ENCODE assay signal across 10 cellular contexts in the genomic region with DNA sequence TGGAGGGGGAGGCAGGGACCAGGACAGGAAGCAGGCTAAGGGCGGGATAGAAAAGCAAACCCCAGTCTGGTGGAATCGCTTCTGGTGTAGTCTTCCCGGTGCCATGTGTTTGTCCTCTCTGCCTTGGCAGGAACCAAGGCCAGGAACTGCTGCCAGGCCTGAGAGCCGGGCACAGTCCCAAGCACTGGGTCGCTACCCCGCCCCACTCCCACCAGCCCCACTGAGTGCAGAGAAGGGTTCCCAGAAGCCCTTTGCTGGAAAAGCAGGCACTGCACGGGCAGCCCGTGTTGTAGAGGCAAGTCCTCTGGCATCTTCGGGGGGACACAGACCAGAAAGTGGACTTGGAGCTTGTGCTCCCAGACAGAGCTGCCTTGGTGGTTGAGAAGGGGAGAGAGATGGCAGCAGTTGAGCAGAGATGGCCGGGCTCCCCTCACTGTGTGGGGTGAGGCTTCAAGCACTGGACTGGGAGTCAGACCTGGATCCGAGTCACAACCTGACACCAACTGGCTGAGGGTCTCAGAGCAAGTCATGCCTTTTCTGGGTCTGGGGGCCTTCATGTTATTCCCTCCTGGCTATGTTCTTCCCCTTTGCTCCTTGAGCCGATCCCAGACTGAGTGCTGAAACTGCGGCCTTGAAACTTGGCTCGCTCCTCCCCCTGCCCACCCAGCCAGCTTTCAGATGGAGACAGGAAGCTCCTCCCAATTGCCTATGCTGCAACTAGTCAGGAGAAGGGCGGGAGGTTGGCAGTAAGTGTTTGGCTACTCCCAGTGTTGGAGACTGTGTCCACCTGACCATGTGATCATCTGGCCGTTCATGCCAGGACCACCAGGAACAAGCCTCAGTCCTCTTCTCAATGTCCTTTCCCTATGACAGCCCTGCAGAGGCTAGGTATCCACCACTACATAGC. TPM values are rescaled to one million over a fixed set of nuclear protein-coding genes. Genes with fewer than 3 reads are reported as not detected.
A peak's percentile ranks its signal among the peaks of the same experiment; 100 is the strongest.
DNase-seq lines count a peak whose midpoint lies in the region; ATAC-seq and TF ChIP-seq lines count a peak whose summit lies in the region.
"Had no signal": no experiment of that assay in that cellular context is flagged by ENCODE, and none has a peak within 500 bp of the region (broad histone marks: within the 10 kb centered on the region; RNA-seq: fewer than 3 reads in every experiment).

No MANE protein-coding gene starts in this region.

- ATAC-seq in activated CD4-positive, alpha-beta T cell treated with anti-CD3 and anti-CD28 coated beads for 36 hours = no peak
- no peak for ATAC-seq in HG03139 (IDR thresholded peaks at IDR 0.05; ENCODE audit: unreplicated experiment)

- H3K27me3 ChIP-seq in colonic mucosa = no peaks in the 10 kb centered on the region
- peaks cover 0 to 4% (median 0%) of the 10 kb centered on the region in 3 donors for H3K27me3 ChIP-seq in stomach

- no peak for TF ChIP-seq EP300 in stomach (IDR thresholded peaks at IDR 0.05)

- CTCF ChIA-PET in activated CD4-positive, alpha-beta T cell treated with anti-CD3 and anti-CD28 coated beads for 36 hours (lab: Charles Lee) = no interaction called here

- no peaks in the 10 kb centered on the region for H3K27me3 Mint-ChIP-seq in activated CD4-positive, alpha-beta T cell treated with anti-CD3 and anti-CD28 coated beads for 36 hours

- H3K9me3 Mint-ChIP-seq in activated CD4-positive, alpha-beta T cell treated with anti-CD3 and anti-CD28 coated beads for 36 hours (ENCODE audit: low read depth) = no peaks in the 10 kb centered on the region

- no peaks in the 10 kb centered on the region for H3K36me3 Mint-ChIP-seq in activated CD4-positive, alpha-beta T cell treated with anti-CD3 and anti-CD28 coated beads for 36 hours (ENCODE audit: low read depth)

- intact Hi-C loops in colonic mucosa (cut with DNase I) = no loop called here
- intact Hi-C loops in stomach (cut with DNase I; ENCODE audit: low total_unique reads) = no loop called here
- intact Hi-C loops in activated CD4-positive, alpha-beta T cell treated with anti-CD3 and anti-CD28 coated beads for 36 hours (cut with DNase I, micrococcal nuclease) = no loop called here

- H3K36me3 ChIP-seq in colonic mucosa (no peaks in the 10 kb centered on the region), stomach (peaks cover 0 to 7% (median 0%) of the 10 kb centered on the region in 4 donors)

- 24 to 46% (median 32%) methylated on average over 6 to 16 of the region's 16 CpGs for WGBS in stomach, 5 donors

- TF ChIP-seq CTCF in colonic mucosa (IDR thresholded peaks at IDR 0.05) = no peak
- TF ChIP-seq CTCF in stomach (IDR thresholded peaks at IDR 0.05) = no peak

- POLR2A ChIA-PET in activated CD4-positive, alpha-beta T cell treated with anti-CD3 and anti-CD28 coated beads for 36 hours (lab: Charles Lee) = no interaction called here

- H3K4me1 ChIP-seq in colonic mucosa (peaks cover 4% of the 10 kb centered on the region), stomach (peaks cover 3 to 36% (median 22%) of the 10 kb centered on the region in 4 donors)

- H3K4me3 ChIP-seq in colonic mucosa = no peak overlapping the region
- no peak overlapping the region for H3K4me3 ChIP-seq in stomach
- H3K4me3 ChIP-seq: SK-N-MC had no signal

- H3K27ac ChIP-seq in colonic mucosa (no peak overlapping the region), stomach (peak overlapping the region in 4 of 5 donors; percentile 60 to 76 (median 72))
- H3K27ac ChIP-seq: SK-N-MC had no signal

- TF ChIP-seq POLR2A in stomach (IDR thresholded peaks at IDR 0.05) = no peak

- H3K9me3 ChIP-seq in colonic mucosa = no peaks in the 10 kb centered on the region
- H3K9me3 ChIP-seq in stomach = no peaks in the 10 kb centered on the region

- no peaks in the 10 kb centered on the region for H3K4me1 Mint-ChIP-seq in activated CD4-positive, alpha-beta T cell treated with anti-CD3 and anti-CD28 coated beads for 36 hours

- H3K27ac Mint-ChIP-seq in activated CD4-positive, alpha-beta T cell treated with anti-CD3 and anti-CD28 coated beads for 36 hours = no peak overlapping the region

- H3K9ac ChIP-seq in colonic mucosa (ENCODE audit: low read depth in 2 of 2, low read length in 2 of 2) = no peak overlapping the region

- no peak overlapping the region for H3K4me3 Mint-ChIP-seq in activated CD4-positive, alpha-beta T cell treated with anti-CD3 and anti-CD28 coated beads for 36 hours

- DNase-seq in NCI-H1092 treated with DMSO at 0.1 percent for 48 hours (lab: John Stamatoyannopoulos, UW) (peak; percentile 82), colonic mucosa (peak; percentile 30), left kidney (ENCODE audit: low read depth, low spot score) (peak; percentile 64), stomach (peak; percentile 65), GM19240 (ENCODE audit: insufficient read length, low spot score) (no peak), retina (no peak)
- no peak for DNase-seq in activated CD4-positive, alpha-beta T cell treated with anti-CD3 and anti-CD28 coated beads for 36 hours
- DNase-seq: NCI-H1417 had no signal

RNA-seq across cellular contexts. Expression of gene MTM1, which starts 59.7 kb away (rescaled TPM):
- 10 to 100 TPM; 36.8 to 61.3 TPM for total RNA-seq in colonic mucosa
- 10 to 100 TPM in 3 of 5 donors, 1 to 10 TPM in 2; 5.8 to 28.0 (median 20.5) TPM for total RNA-seq in stomach
- polyA plus RNA-seq in stomach = 1 to 10 TPM; 3.5 to 5.8 (median 4.7) TPM
- total RNA-seq in activated CD4-positive, alpha-beta T cell treated with anti-CD3 and anti-CD28 coated beads for 36 hours = 10 to 100 TPM; 23.1 to 31.3 TPM

Comparison
In these comparisons a context has a peak if more than half of its experiments do, and no peak if none do; other contexts are left out.
1. DNase-seq: peak in NCI-H1092 treated with DMSO at 0.1 percent for 48 hours (single experiment), colonic mucosa (single experiment), left kidney (single experiment) and stomach (single experiment); none in GM19240 (single experiment), activated CD4-positive, alpha-beta T cell treated with anti-CD3 and anti-CD28 coated beads for 36 hours (single experiment) and retina (single experiment).